Comparison of ENCODE assay signal across 23 cellular contexts in genomic region chr22:30538280-30538679, GRCh38. TPM values are rescaled to one million over a fixed set of nuclear protein-coding genes. Genes with fewer than 3 reads are reported as not detected.
DNase-seq lines count a peak whose midpoint lies in the region; FAIRE-seq and TF ChIP-seq lines count a peak whose summit lies in the region.
"Had no signal": no experiment of that assay in that cellular context is flagged by ENCODE, and none has a peak within 500 bp of the region (broad histone marks: within the 10 kb centered on the region; RNA-seq: fewer than 3 reads in every experiment).

No MANE protein-coding gene starts in this region.

- FAIRE-seq in kidney (lab: Jason Lieb, UNC): no peak
- FAIRE-seq: GM19239 had no signal

- H3K27me3 ChIP-seq in breast epithelium: peaks cover 0 to 9% of the 10 kb centered on the region in 2 donors

- POLR2A ChIA-PET in MCF 10A (lab: Yijun Ruan, JAX): no interaction called here

- H3K4me1 Mint-ChIP-seq in MCF 10A (ENCODE audit: insufficient read depth, unreplicated experiment) (no peaks in the 10 kb centered on the region), nephron progenitor cell (peaks cover 27% of the 10 kb centered on the region)

- H3K4me3 Mint-ChIP-seq in MCF 10A (ENCODE audit: unreplicated experiment) (no peak overlapping the region), nephron progenitor cell (no peak overlapping the region)
- H3K4me3 Mint-ChIP-seq: CD8-positive, alpha-beta T cell; stimulated activated naive B cell treated with anti-CD40 and anti-IgM and Interleukin-4, amounts not matched to agents 10 μg/mL and 1 μg/mL and 100 μg/mL, for 72 hours; T-cell; WTC11 had no signal

- no TSS peak for BruUV-seq in MCF 10A (replicated peaks; lab: Mats Ljungman, UMichigan)

- H3K36me3 ChIP-seq in breast epithelium (no peaks in the 10 kb centered on the region), kidney (ENCODE audit: control insufficient read depth in 1 of 2, insufficient read depth in 2 of 2, low read length in 2 of 2) (no peaks in the 10 kb centered on the region)
- H3K36me3 ChIP-seq: HAP-1, lower lobe of right lung had no signal

- H3K9me3 Mint-ChIP-seq in MCF 10A (ENCODE audit: unreplicated experiment) (no peaks in the 10 kb centered on the region), nephron progenitor cell (no peaks in the 10 kb centered on the region)
- H3K9me3 Mint-ChIP-seq: CD8-positive, alpha-beta T cell; stimulated activated naive B cell treated with anti-CD40 and anti-IgM and Interleukin-4, amounts not matched to agents 10 μg/mL and 1 μg/mL and 100 μg/mL, for 72 hours; T-cell; WTC11 had no signal

- no peaks in the 10 kb centered on the region for H3K36me3 Mint-ChIP-seq in MCF 10A (ENCODE audit: insufficient read depth, unreplicated experiment)
- H3K36me3 Mint-ChIP-seq in nephron progenitor cell (ENCODE audit: low read depth): no peaks in the 10 kb centered on the region
- H3K36me3 Mint-ChIP-seq: CD8-positive, alpha-beta T cell; stimulated activated naive B cell treated with anti-CD40 and anti-IgM and Interleukin-4, amounts not matched to agents 10 μg/mL and 1 μg/mL and 100 μg/mL, for 72 hours; T-cell; WTC11 had no signal

- H3K27me3 Mint-ChIP-seq in MCF 10A (ENCODE audit: insufficient read depth, unreplicated experiment) (no peaks in the 10 kb centered on the region), nephron progenitor cell (ENCODE audit: low read depth, poor library complexity) (peaks cover 33% of the 10 kb centered on the region)

- H3K27ac Mint-ChIP-seq in MCF 10A (ENCODE audit: low read depth, unreplicated experiment) (no peak overlapping the region), nephron progenitor cell (no peak overlapping the region)
- H3K27ac Mint-ChIP-seq: CD8-positive, alpha-beta T cell; stimulated activated naive B cell treated with anti-CD40 and anti-IgM and Interleukin-4, amounts not matched to agents 10 μg/mL and 1 μg/mL and 100 μg/mL, for 72 hours; T-cell; WTC11 had no signal

- H3K27ac ChIP-seq in breast epithelium: no peak overlapping the region
- no peak overlapping the region for H3K27ac ChIP-seq in kidney (ENCODE audit: low read depth in 2 of 2, low read length in 2 of 2)
- H3K27ac ChIP-seq in substantia nigra (ENCODE audit: low read depth, low read length, poor library complexity, severe bottlenecking): no peak overlapping the region
- H3K27ac ChIP-seq: lower lobe of right lung had no signal

- no peak overlapping the region for H3K4me3 ChIP-seq in breast epithelium
- H3K4me3 ChIP-seq in epithelial cell of esophagus (ENCODE audit: low read length): no peak overlapping the region
- H3K4me3 ChIP-seq in kidney (ENCODE audit: low read length in 2 of 2): no peak overlapping the region
- H3K4me3 ChIP-seq: HAP-1, lower lobe of right lung had no signal

- TF ChIP-seq CTCF in MCF 10A (IDR thresholded peaks at IDR 0.05; ENCODE audit: unreplicated experiment) (no peak), breast epithelium (IDR thresholded peaks at IDR 0.05) (no peak), epithelial cell of esophagus (IDR thresholded peaks at IDR 0.05; ENCODE audit: insufficient read depth, low read depth, low read length, missing control alignments) (no peak), kidney (IDR thresholded peaks at IDR 0.05; ENCODE audit: borderline replicate concordance, extremely low read depth, insufficient read depth) (no peak), nephron progenitor cell (IDR thresholded peaks at IDR 0.05) (no peak)

- no peaks in the 10 kb centered on the region for H3K9me3 ChIP-seq in breast epithelium
- H3K9me3 ChIP-seq in kidney (ENCODE audit: control insufficient read depth in 1 of 2, low read length in 2 of 2): no peaks in the 10 kb centered on the region
- H3K9me3 ChIP-seq: HAP-1, lower lobe of right lung had no signal

- no peak for TF ChIP-seq POLR2A in breast epithelium (IDR thresholded peaks at IDR 0.05)

- no peak overlapping the region for H3K9ac ChIP-seq in kidney (ENCODE audit: low read length in 2 of 2)

- intact Hi-C loops in MCF 10A (cut with micrococcal nuclease): no loop called here
- intact Hi-C loops in breast epithelium (cut with DNase I; ENCODE audit: low total_unique reads): no loop called here
- intact Hi-C loops in kidney (cut with DNase I): no loop called here

- DNase-seq in MCF 10A (ENCODE audit: unreplicated experiment): peak; percentile 47
- no peak for DNase-seq in breast epithelium (ENCODE audit: low spot score in 2 of 2)
- DNase-seq in RPMI7951 (ENCODE audit: low read depth): peak; percentile 19
- peak; percentile 70 for DNase-seq in epithelial cell of esophagus (ENCODE audit: low read depth)
- DNase-seq in activated CD4-positive, alpha-beta T cell treated with anti-CD3 and anti-CD28 coated beads for 48 hours: no peak
- no peak for DNase-seq in kidney
- DNase-seq in substantia nigra (lab: John Stamatoyannopoulos, UW): no peak
- no peak for DNase-seq in nephron progenitor cell
- DNase-seq: activated naive CD4-positive, alpha-beta T cell treated with anti-CD3 and anti-CD28 coated beads, Interleukin-2, amount 50 U/mL, for 16 hours; activated T-cell treated with anti-CD3 and anti-CD28 coated beads, Interleukin-2, amount 50 U/mL, for 48 hours; CD8-positive, alpha-beta T cell; cortex of kidney; KG1; lower lobe of right lung; stimulated activated naive B cell treated with anti-CD40 and anti-IgM and Interleukin-4, amounts not matched to agents 10 μg/mL and 1 μg/mL and 100 μg/mL, for 72 hours; T-cell; trophoblast cell had no signal

- no peaks in the 10 kb centered on the region for H3K4me1 ChIP-seq in breast epithelium
- peaks cover 0 to 4% of the 10 kb centered on the region in 2 donors for H3K4me1 ChIP-seq in kidney (ENCODE audit: control insufficient read depth in 1 of 2, insufficient read depth in 1 of 2, low read depth in 1 of 2, low read length in 2 of 2)
- H3K4me1 ChIP-seq: HAP-1 had no signal

- CTCF ChIA-PET in MCF 10A (lab: Yijun Ruan, JAX): interaction anchor here (0.6 kb wide), 1 partner anchor 10 kb away, joined by 3 read pairs; no protein-coding TSS in a partner anchor

RNA-seq across cellular contexts. Expression of gene SEC14L6, which starts 8.3 kb away (rescaled TPM):
- total RNA-seq in MCF 10A (2022): not detected in 2 replicates
- under 1 TPM in 2 of 3 donors, not detected in 1; 0.33 to 0.73 TPM for total RNA-seq in breast epithelium
- total RNA-seq in RPMI7951 (2014; rRNA removed; shearing (Covaris generic)): not detected in 2 replicates
- 13.9 TPM for total RNA-seq in kidney
- polyA plus RNA-seq in kidney (ENCODE audit: insufficient read depth, low read depth, low replicate concordance): 16.5 TPM
- total RNA-seq: CD8-positive, alpha-beta T cell; osteoblast had no signal

RNA-seq across cellular contexts. Expression of gene SEC14L4, which starts 32.8 kb away (rescaled TPM):
- total RNA-seq in MCF 10A (2022): not detected in 2 replicates
- under 1 TPM in 1 of 3 donors, not detected in 2; 0.29 TPM for total RNA-seq in breast epithelium
- total RNA-seq in RPMI7951 (2014; rRNA removed; shearing (Covaris generic)): 0.29 and 0.48 TPM in 2 replicates
- total RNA-seq in kidney: 0.63 TPM
- 0.41 TPM for polyA plus RNA-seq in kidney (ENCODE audit: insufficient read depth, low read depth, low replicate concordance)
- total RNA-seq: CD8-positive, alpha-beta T cell; glomerular endothelial cell had no signal
- polyA plus RNA-seq: AG04450 had no signal

RNA-seq across cellular contexts. Expression of gene GAL3ST1, which starts 36.2 kb away (rescaled TPM):
- total RNA-seq in MCF 10A (2022) (not detected in 2 replicates), breast epithelium (1 to 10 TPM; 1.3 to 2.6 (median 1.3) TPM), kidney (16.1 TPM)
- not detected in 2 replicates for total RNA-seq in RPMI7951 (2014; rRNA removed; shearing (Covaris generic))
- 34.3 TPM for polyA plus RNA-seq in kidney (ENCODE audit: insufficient read depth, low read depth, low replicate concordance)
- total RNA-seq: CD8-positive, alpha-beta T cell; glomerular endothelial cell; osteoblast had no signal

RNA-seq across cellular contexts. Expression of gene PES1, which starts 53.4 kb away (rescaled TPM):
- 114 and 145 TPM in 2 replicates for total RNA-seq in MCF 10A (2022)
- total RNA-seq in breast epithelium: 10 to 100 TPM; 45.3 to 65.1 (median 56.4) TPM
- 56.8 and 64.3 TPM in 2 replicates for total RNA-seq in RPMI7951 (2014; rRNA removed; shearing (Covaris generic))
- 68.4 TPM for total RNA-seq in kidney
- 57.0 TPM for polyA plus RNA-seq in kidney (ENCODE audit: insufficient read depth, low read depth, low replicate concordance)

Comparison
In these comparisons a context has a peak if more than half of its experiments do, and no peak if none do; other contexts are left out.
1. DNase-seq: peak in MCF 10A (single experiment), RPMI7951 (single experiment) and epithelial cell of esophagus (single experiment); none in breast epithelium (0 of 2), activated CD4-positive, alpha-beta T cell treated with anti-CD3 and anti-CD28 coated beads for 48 hours (single experiment), kidney (single experiment), substantia nigra (0 of 49) and nephron progenitor cell (single experiment).